Comparison of ENCODE assay signal across 8 cellular contexts in genomic region chr12:111444314-111444705, GRCh38. TPM values are rescaled to one million over a fixed set of nuclear protein-coding genes. Genes with fewer than 3 reads are reported as not detected.
A peak's percentile ranks its signal among the peaks of the same experiment; 100 is the strongest.
DNase-seq lines count a peak whose midpoint lies in the region; ATAC-seq and TF ChIP-seq lines count a peak whose summit lies in the region.

No MANE protein-coding gene starts in this region.

- peak overlapping the region; percentile 24 for H3K4me3 Mint-ChIP-seq in stimulated activated memory B cell treated with anti-CD40 and anti-IgM and Interleukin-4, amounts not matched to agents 10 μg/mL and 1 μg/mL and 100 μg/mL, for 72 hours

- no peaks in the 10 kb centered on the region for H3K27me3 Mint-ChIP-seq in stimulated activated memory B cell treated with anti-CD40 and anti-IgM and Interleukin-4, amounts not matched to agents 10 μg/mL and 1 μg/mL and 100 μg/mL, for 72 hours

- H4K20me1 ChIP-seq in DOHH2 (ENCODE audit: control insufficient read depth, insufficient read depth, low read depth, low read length): peaks cover 12% of the 10 kb centered on the region

- H3K9me3 Mint-ChIP-seq in stimulated activated memory B cell treated with anti-CD40 and anti-IgM and Interleukin-4, amounts not matched to agents 10 μg/mL and 1 μg/mL and 100 μg/mL, for 72 hours: no peaks in the 10 kb centered on the region

- H3K27ac ChIP-seq in DOHH2 (ENCODE audit: low read depth, low read length) (peak overlapping the region; percentile 29), HL-60 (replicated peaks) (peak overlapping the region; percentile 22), colonic mucosa (peak overlapping the region; percentile 53)

- no peaks in the 10 kb centered on the region for H3K9me2 ChIP-seq in DOHH2 (replicated peaks; ENCODE audit: control insufficient read depth, low read length)

- H3K27me3 ChIP-seq in DOHH2 (ENCODE audit: control insufficient read depth, low read length) (no peaks in the 10 kb centered on the region), HL-60 (ENCODE audit: insufficient read depth, poor library complexity, severe bottlenecking) (no peaks in the 10 kb centered on the region), colonic mucosa (no peaks in the 10 kb centered on the region)

- peak overlapping the region; percentile 20; the same call in 1 of the 2 replicates for H3K4me3 ChIP-seq in DOHH2 (ENCODE audit: low read length)
- H3K4me3 ChIP-seq in HL-60 (replicated peaks; ENCODE audit: insufficient read depth, low read length): no peak overlapping the region
- H3K4me3 ChIP-seq in colonic mucosa: no peak overlapping the region

- DNase-seq in HL-60 (ENCODE audit: low read depth in 1 of 2, low spot score in 1 of 2) (no peak), colonic mucosa (no peak), ACHN (no peak), NCI-H2171 (lab: John Stamatoyannopoulos, UW) (no peak)
- DNase-seq in stimulated activated naive CD4-positive, alpha-beta T cell (lab: John Stamatoyannopoulos, UW): no peak

- H3K4me1 ChIP-seq in DOHH2 (ENCODE audit: control insufficient read depth, low read length) (peaks cover 27% of the 10 kb centered on the region), colonic mucosa (peaks cover 44% of the 10 kb centered on the region)

- peak overlapping the region in 1 of 2 donors; percentile 66 for H3K9ac ChIP-seq in colonic mucosa (ENCODE audit: low read depth in 2 of 2, low read length in 2 of 2)

- H3K36me3 ChIP-seq in DOHH2 (ENCODE audit: control insufficient read depth, low read length) (peaks cover 67% of the 10 kb centered on the region), colonic mucosa (peaks cover 3% of the 10 kb centered on the region)

- peaks cover 17% of the 10 kb centered on the region for H3K79me2 ChIP-seq in DOHH2 (ENCODE audit: control insufficient read depth, low read length)

- no peaks in the 10 kb centered on the region for H3K9me3 ChIP-seq in DOHH2 (ENCODE audit: control insufficient read depth, insufficient read depth, low read length)
- H3K9me3 ChIP-seq in colonic mucosa: no peaks in the 10 kb centered on the region

- intact Hi-C loops in colonic mucosa (cut with DNase I): no loop called here

- peak overlapping the region; percentile 88 for H3K27ac Mint-ChIP-seq in stimulated activated memory B cell treated with anti-CD40 and anti-IgM and Interleukin-4, amounts not matched to agents 10 μg/mL and 1 μg/mL and 100 μg/mL, for 72 hours

- H3K4me1 Mint-ChIP-seq in stimulated activated memory B cell treated with anti-CD40 and anti-IgM and Interleukin-4, amounts not matched to agents 10 μg/mL and 1 μg/mL and 100 μg/mL, for 72 hours: peaks cover 98% of the 10 kb centered on the region

- ATAC-seq in GM21381 (IDR thresholded peaks at IDR 0.05; ENCODE audit: unreplicated experiment): peak; percentile 31
- ATAC-seq in stimulated activated memory B cell treated with anti-CD40 and anti-IgM and Interleukin-4, amounts not matched to agents 10 μg/mL and 1 μg/mL and 100 μg/mL, for 72 hours: peak; percentile 64

- TF ChIP-seq CTCF in DOHH2 (IDR thresholded peaks at IDR 0.05; ENCODE audit: low read depth, low read length, poor library complexity, severe bottlenecking) (no peak), HL-60 (IDR thresholded peaks at IDR 0.05; ENCODE audit: insufficient read depth, low read length) (no peak), colonic mucosa (IDR thresholded peaks at IDR 0.05) (no peak)

- in situ Hi-C loops in ACHN (cut with HindIII; ENCODE audit: low pct_ligation_motif_present, low pct_unique_long_range_greater_than_20kb, low sequenced_read_pairs): no loop called here

- peaks cover 1% of the 10 kb centered on the region for H3F3A ChIP-seq in DOHH2 (ENCODE audit: control insufficient read depth, insufficient read depth)

- H3K4me2 ChIP-seq in DOHH2 (ENCODE audit: low read length): peak overlapping the region; percentile 32

- H3K36me3 Mint-ChIP-seq in stimulated activated memory B cell treated with anti-CD40 and anti-IgM and Interleukin-4, amounts not matched to agents 10 μg/mL and 1 μg/mL and 100 μg/mL, for 72 hours: peaks cover 56% of the 10 kb centered on the region

RNA-seq across cellular contexts. Expression of gene SH2B3, which starts 38.6 kb away (rescaled TPM):
- 10 to 100 TPM; 26.4 to 40.9 TPM for total RNA-seq in colonic mucosa
